ENCODE assay signal across 9 cellular contexts in the genomic region with DNA sequence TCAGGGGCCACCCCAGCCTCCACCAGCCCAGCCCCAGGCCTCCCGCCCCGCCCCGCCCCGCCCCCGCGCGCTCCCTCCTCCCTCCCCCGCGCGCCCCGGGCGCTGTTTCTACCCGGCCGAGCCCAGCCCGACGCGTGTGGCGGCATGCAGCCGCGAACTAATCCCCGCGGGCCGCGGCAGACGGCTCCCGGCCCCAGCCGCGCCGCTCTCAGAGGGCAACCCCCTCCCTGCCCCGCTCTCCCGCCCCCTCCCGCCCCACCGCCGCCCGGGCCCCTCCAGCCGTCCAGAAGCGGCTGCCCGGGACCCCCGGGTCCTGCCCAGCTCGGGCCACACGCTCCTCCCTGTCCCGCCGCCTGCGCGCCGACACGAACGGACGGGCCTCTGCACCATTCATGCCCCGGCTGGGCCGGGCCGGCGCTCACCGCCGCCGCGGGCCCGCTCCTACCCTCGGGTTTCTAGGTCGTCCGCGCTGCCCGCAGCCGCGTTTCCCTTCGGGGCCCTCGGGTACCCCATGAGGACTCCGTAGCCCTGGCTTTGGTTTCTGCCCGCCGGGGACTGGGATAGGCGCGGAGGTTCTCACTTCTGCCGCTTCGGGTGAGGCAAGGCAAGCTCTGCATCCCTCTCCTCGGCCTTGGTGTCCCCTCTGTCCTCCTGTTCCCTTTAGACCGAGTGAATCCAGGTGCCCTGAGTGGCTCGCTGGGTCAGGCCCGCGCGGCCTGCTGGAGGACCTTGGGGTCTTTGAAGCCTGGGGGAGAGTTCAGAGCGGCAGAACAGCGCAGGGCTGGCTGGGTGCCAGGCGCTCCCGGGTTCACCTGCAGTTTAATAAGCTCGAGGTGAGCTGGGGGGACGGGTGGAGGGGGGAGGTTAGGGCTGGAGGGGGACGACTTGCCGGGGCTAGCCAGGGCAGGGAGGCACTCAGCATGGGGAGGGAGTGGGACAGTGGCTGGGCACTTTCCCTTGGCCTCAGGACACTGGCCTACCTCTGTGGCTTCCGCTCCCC. TPM values are rescaled to one million over a fixed set of nuclear protein-coding genes. Genes with fewer than 3 reads are reported as not detected.
DNase-seq lines count a peak whose midpoint lies in the region; FAIRE-seq and TF ChIP-seq lines count a peak whose summit lies in the region.
"Had no signal": no experiment of that assay in that cellular context is flagged by ENCODE, and none has a peak within 500 bp of the region (broad histone marks: within the 10 kb centered on the region; RNA-seq: fewer than 3 reads in every experiment).

No MANE protein-coding gene starts in this region.

- intact Hi-C loops in A673 (cut with micrococcal nuclease; ENCODE audit: unreplicated experiment): no loop called here

- H3K27me3 ChIP-seq in tibial nerve: peaks cover 0 to 58% of the 10 kb centered on the region in 2 donors
- peaks cover 6% of the 10 kb centered on the region for H3K27me3 ChIP-seq in A673 (replicated peaks; ENCODE audit: insufficient read depth, low read depth, low read length, poor library complexity)

- H3K4me3 ChIP-seq in tibial nerve (peak overlapping the region; percentile 22 to 56 (median 28)), A673 (ENCODE audit: low read depth, low read length, poor library complexity, severe bottlenecking) (no peak overlapping the region)
- H3K4me3 ChIP-seq: SJSA1 had no signal

- H3K4me1 ChIP-seq in tibial nerve: peaks cover 0 to 53% (median 30%) of the 10 kb centered on the region in 4 donors
- peaks cover 22% of the 10 kb centered on the region for H3K4me1 ChIP-seq in A673 (ENCODE audit: insufficient read depth, low read length, poor library complexity, severe bottlenecking)
- H3K4me1 ChIP-seq: SJSA1 had no signal

- H3K27me3 Mint-ChIP-seq in immature natural killer cell (ENCODE audit: low read depth in 3 of 3): peaks cover 18 to 29% (median 23%) of the 10 kb centered on the region in 3 donors

- H3K27ac ChIP-seq in tibial nerve (peak overlapping the region in 3 of 4 donors; percentile 38 to 76 (median 59)), A673 (ENCODE audit: low read depth, low read length, poor library complexity, severe bottlenecking) (no peak overlapping the region)
- H3K27ac ChIP-seq: SJSA1 had no signal

- TF ChIP-seq EP300 in tibial nerve (IDR thresholded peaks at IDR 0.05): no peak

- TF ChIP-seq CTCF in tibial nerve (IDR thresholded peaks at IDR 0.05) (no peak), A673 (conservative IDR thresholded peaks at IDR 0.05; ENCODE audit: low read depth, low read length) (no peak)

- TF ChIP-seq POLR2A in tibial nerve (IDR thresholded peaks at IDR 0.05): no peak

- POLR2A ChIA-PET in A673 (lab: Charles Lee; ENCODE audit: low non-redundant PET): no interaction called here

- no peaks in the 10 kb centered on the region for H3K36me3 ChIP-seq in tibial nerve
- no peaks in the 10 kb centered on the region for H3K36me3 ChIP-seq in A673 (ENCODE audit: insufficient read depth, low read length, poor library complexity, severe bottlenecking)
- H3K36me3 ChIP-seq: SJSA1 had no signal

- H3K9me3 ChIP-seq in tibial nerve (no peaks in the 10 kb centered on the region), A673 (ENCODE audit: low read depth, low read length, poor library complexity, severe bottlenecking) (no peaks in the 10 kb centered on the region)
- H3K9me3 ChIP-seq: SJSA1 had no signal

- H3K27ac Mint-ChIP-seq in immature natural killer cell: peak overlapping the region in 1 of 6 donors; percentile 77

- peak overlapping the region in 3 of 5 donors; percentile 26 to 34 (median 30) for H3K4me3 Mint-ChIP-seq in immature natural killer cell

- peaks cover 11% of the 10 kb centered on the region in 2 donors for H3K4me1 Mint-ChIP-seq in immature natural killer cell

- no peak for FAIRE-seq in RCC 7860 (lab: Jason Lieb, UNC)

- peaks cover 0 to 5% (median 4%) of the 10 kb centered on the region in 3 donors for H3K36me3 Mint-ChIP-seq in immature natural killer cell

- CTCF ChIA-PET in A673 (lab: Charles Lee): no interaction called here

- no peaks in the 10 kb centered on the region for H3K9me3 Mint-ChIP-seq in immature natural killer cell

- DNase-seq in activated CD8-positive, alpha-beta memory T cell treated with anti-CD3 and anti-CD28 coated beads for 24 hours: peak; percentile 76
- no peak for DNase-seq in activated CD8-positive, alpha-beta memory T cell treated with anti-CD3 and anti-CD28 coated beads, Interleukin-2, amount 50 U/mL, for 48 hours
- DNase-seq in activated T-cell treated with anti-CD3 and anti-CD28 coated beads, Interleukin-2, amount 50 U/mL, for 48 hours: peak; percentile 43 to 50
- DNase-seq in immature natural killer cell (peak in 1 of 3 donors; percentile 24), tibial nerve (ENCODE audit: low spot score in 2 of 2) (no peak), RCC 7860 (ENCODE audit: low spot score) (no peak), A673 (ENCODE audit: low spot score) (no peak), NCI-H128 (lab: John Stamatoyannopoulos, UW; ENCODE audit: unreplicated experiment) (no peak)

- 21 to 24% methylated on average over 24 to 33 of the region's 89 CpGs for WGBS in tibial nerve, 2 donors

- BruUV-seq in A673 (replicated peaks; lab: Mats Ljungman, UMichigan): no TSS peak

RNA-seq across cellular contexts. Expression of gene WNT10A, which starts 3.1 kb away (rescaled TPM):
- polyA plus RNA-seq in immature natural killer cell: under 1 TPM in 1 of 3 donors, not detected in 2; 0.19 TPM
- total RNA-seq in tibial nerve: 1 to 10 TPM in 1 of 4 donors, under 1 TPM in 2, not detected in 1; 0.21 to 1.3 (median 0.39) TPM
- 0.47 and 0.81 TPM in 2 replicates for total RNA-seq in A673 (2021)
- total RNA-seq: SJSA1 had no signal

RNA-seq across cellular contexts. Expression of gene WNT6, which starts 24.2 kb away (rescaled TPM):
- under 1 TPM in 1 of 3 donors, not detected in 2; 0.22 TPM for polyA plus RNA-seq in immature natural killer cell
- total RNA-seq in tibial nerve: 10 to 100 TPM; 26.1 to 81.5 (median 48.2) TPM
- not detected in 2 replicates for total RNA-seq in A673 (2021)
- total RNA-seq: SJSA1 had no signal

RNA-seq across cellular contexts. Expression of gene PRKAG3, which starts 52.2 kb away (rescaled TPM):
- polyA plus RNA-seq in immature natural killer cell: not detected
- total RNA-seq in tibial nerve: not detected
- not detected in 2 replicates for total RNA-seq in A673 (2021)
- total RNA-seq: SJSA1 had no signal

Comparison
In these comparisons a context has a peak if more than half of its experiments do, and no peak if none do; other contexts are left out.
1. DNase-seq: peak in activated CD8-positive, alpha-beta memory T cell treated with anti-CD3 and anti-CD28 coated beads for 24 hours (single experiment) and activated T-cell treated with anti-CD3 and anti-CD28 coated beads, Interleukin-2, amount 50 U/mL, for 48 hours (2 of 2); none in activated CD8-positive, alpha-beta memory T cell treated with anti-CD3 and anti-CD28 coated beads, Interleukin-2, amount 50 U/mL, for 48 hours (single experiment), tibial nerve (0 of 2), RCC 7860 (single experiment), A673 (single experiment) and NCI-H128 (single experiment).
2. RNA of gene WNT6, which starts 24.2 kb away (total RNA-seq): 26.1 to 81.5 TPM in tibial nerve; not detected in A673; every median in the first group is over 10 times any median in the second.